ENCODE assay signal across 11 cellular contexts in genomic region chr6:43428874-43429273, GRCh38. TPM values are rescaled to one million over a fixed set of nuclear protein-coding genes. Genes with fewer than 3 reads are reported as not detected.
DNase-seq lines count a peak whose midpoint lies in the region; ATAC-seq, FAIRE-seq and TF ChIP-seq lines count a peak whose summit lies in the region.
"Had no signal": no experiment of that assay in that cellular context is flagged by ENCODE, and none has a peak within 500 bp of the region (broad histone marks: within the 10 kb centered on the region; RNA-seq: fewer than 3 reads in every experiment).

No MANE protein-coding gene starts in this region.

- CTCF ChIA-PET in HepG2 (lab: Yijun Ruan, JAX; ENCODE audit: low intra/inter-chr PET ratio, low total read pairs): no interaction called here

- no peak for DNase-seq in HepG2 (ENCODE audit: low spot score)
- DNase-seq in right lobe of liver: no peak
- DNase-seq in astrocyte of the cerebellum (ENCODE audit: low read depth): no peak
- no peak for DNase-seq in kidney epithelial cell (ENCODE audit: low read depth)
- DNase-seq in vagina (ENCODE audit: extremely low spot score in 2 of 2): no peak
- DNase-seq in HuH-7.5 (ENCODE audit: low spot score): no peak
- no peak for DNase-seq in DMS53 (lab: John Stamatoyannopoulos, UW)
- DNase-seq: Peyer's patch; stimulated activated CD4-positive, alpha-beta T cell treated with anti-CD3 and anti-CD28 coated beads, Interleukin-2, amount 100 ng/mL, for 48 hours had no signal

- peak overlapping the region; percentile 93 for H3K4me2 ChIP-seq in HepG2 (ENCODE audit: low read depth, low read length)

- H3K4me3 ChIP-seq in HepG2 (replicated peaks in 1 of 3; ENCODE audit: insufficient read depth in 1 of 3, low read depth in 2 of 3, low read length in 3 of 3) (peak overlapping the region; percentile 84 to 93 (median 91); a peak in 5 of 6 replicates), right lobe of liver (no peak overlapping the region), astrocyte of the cerebellum (ENCODE audit: low read depth, low read length) (peak overlapping the region; percentile 77), kidney epithelial cell (ENCODE audit: low read depth, low read length) (peak overlapping the region; percentile 85), vagina (peak overlapping the region; percentile 55 to 82)

- no TSS peak for BruUV-seq in HepG2 (replicated peaks; lab: Mats Ljungman, UMichigan)

- H3K9ac ChIP-seq in HepG2 (ENCODE audit: insufficient read depth, low read depth, low read length): peak overlapping the region; percentile 86

- no peak for FAIRE-seq in HepG2 (lab: Jason Lieb, UNC)
- FAIRE-seq: H54 had no signal

- no peak overlapping the region for H3K27ac ChIP-seq in HepG2 (ENCODE audit: extremely low read length, insufficient read depth, low read length)
- no peak overlapping the region for H3K27ac ChIP-seq in right lobe of liver
- H3K27ac ChIP-seq in vagina: peak overlapping the region; percentile 82

- no peak for TF ChIP-seq POLR2A in HepG2 (IDR thresholded peaks at IDR 0.05; ENCODE audit: insufficient read depth in 1 of 2, low read depth in 2 of 2, low read length in 2 of 2)
- no peak for TF ChIP-seq POLR2A in right lobe of liver (IDR thresholded peaks at IDR 0.05)
- no peak for TF ChIP-seq POLR2A in vagina (IDR thresholded peaks at IDR 0.05)

- TF ChIP-seq RAD21 in HepG2 (CRISPR knock-in tag; IDR thresholded peaks at IDR 0.05): no peak

- POLR2A ChIA-PET in HepG2 (lab: Yijun Ruan, JAX): interaction anchor here (1.9 kb wide), 1 partner anchor 68 kb away, joined by 9 read pairs; no protein-coding TSS in a partner anchor

- in situ Hi-C loops in HepG2 (cut with HindIII; ENCODE audit: extremely low pct_ligation_motif_present, low pct_unique_long_range_greater_than_20kb) (no loop called here), astrocyte of the cerebellum (cut with HindIII; ENCODE audit: low sequenced_read_pairs) (no loop called here)

- peaks cover 0 to 11% of the 10 kb centered on the region in 2 experiments; a peak in 2 of 5 replicates for H3K36me3 ChIP-seq in HepG2 (replicated peaks in 1 of 2; ENCODE audit: control insufficient read depth in 1 of 2, insufficient read depth in 2 of 2, low read length in 2 of 2)
- no peaks in the 10 kb centered on the region for H3K36me3 ChIP-seq in right lobe of liver
- H3K36me3 ChIP-seq in kidney epithelial cell (ENCODE audit: control insufficient read depth, insufficient read depth, low read length): no peaks in the 10 kb centered on the region
- no peaks in the 10 kb centered on the region for H3K36me3 ChIP-seq in vagina

- intact Hi-C loops in HepG2 (cut with micrococcal nuclease; ENCODE audit: unreplicated experiment) (loop anchor here (10.0 kb wide), 1 partner anchor 164 kb away; no protein-coding TSS in a partner anchor), right lobe of liver (cut with DNase I) (no loop called here), vagina (cut with DNase I) (no loop called here)

- H3K9me3 ChIP-seq in HepG2 (ENCODE audit: low read length): no peaks in the 10 kb centered on the region
- H3K9me3 ChIP-seq in right lobe of liver: no peaks in the 10 kb centered on the region
- no peaks in the 10 kb centered on the region for H3K9me3 ChIP-seq in vagina
- H3K9me3 ChIP-seq: Peyer's patch had no signal

- 90% methylated on average over 3 of the region's 3 CpGs for WGBS in HepG2 (ENCODE audit: low lambda C conversion rate)
- 93% methylated on average over 1 of the region's 3 CpGs for WGBS in right lobe of liver (ENCODE audit: insufficient coverage, low coverage, low lambda C conversion rate, missing lambda C conversion rate)

- ATAC-seq in HepG2: no peak
- ATAC-seq in right lobe of liver: no peak
- no peak for ATAC-seq in GM19328 (IDR thresholded peaks at IDR 0.05; ENCODE audit: unreplicated experiment)

- H3K4me1 ChIP-seq in HepG2 (ENCODE audit: insufficient read depth, low read length) (peaks cover 34% of the 10 kb centered on the region), right lobe of liver (peaks cover 0 to 18% (median 5%) of the 10 kb centered on the region in 4 donors), vagina (peaks cover 24% of the 10 kb centered on the region)

- H3K79me2 ChIP-seq in HepG2 (ENCODE audit: insufficient read depth, low read length): peaks cover 14% of the 10 kb centered on the region

- TF ChIP-seq CTCF in HepG2 (CRISPR knock-in tag; IDR thresholded peaks at IDR 0.05) (no peak), right lobe of liver (IDR thresholded peaks at IDR 0.05) (no peak), astrocyte of the cerebellum (IDR thresholded peaks at IDR 0.05; ENCODE audit: low read depth, low read length, missing control alignments) (no peak), kidney epithelial cell (IDR thresholded peaks at IDR 0.05; ENCODE audit: insufficient read depth, low read length, poor library complexity, severe bottlenecking) (no peak), vagina (IDR thresholded peaks at IDR 0.05) (no peak)

- no peak overlapping the region for H2AFZ ChIP-seq in HepG2 (ENCODE audit: low read length)

- no peaks in the 10 kb centered on the region; a peak in 1 of 5 replicates for H3K27me3 ChIP-seq in HepG2 (ENCODE audit: control insufficient read depth in 1 of 2, insufficient read depth in 2 of 2, low read length in 2 of 2)
- no peaks in the 10 kb centered on the region for H3K27me3 ChIP-seq in right lobe of liver
- no peaks in the 10 kb centered on the region for H3K27me3 ChIP-seq in kidney epithelial cell (ENCODE audit: control insufficient read depth, insufficient read depth, low read length)
- no peaks in the 10 kb centered on the region for H3K27me3 ChIP-seq in vagina
- H3K27me3 ChIP-seq: Peyer's patch had no signal

- H4K20me1 ChIP-seq in HepG2 (ENCODE audit: insufficient read depth, low read length): no peaks in the 10 kb centered on the region

- TF ChIP-seq EP300 in HepG2 (IDR thresholded peaks at IDR 0.05; ENCODE audit: low read depth in 2 of 2, low read length in 2 of 2) (no peak), HepG2 (CRISPR knock-in tag; IDR thresholded peaks at IDR 0.05; ENCODE audit: borderline replicate concordance) (no peak)

RNA-seq across cellular contexts. Expression of gene ABCC10, which starts 1.5 kb away (rescaled TPM):
- 11.2 and 24.3 TPM in 2 replicates for total RNA-seq in HepG2 (2016; rRNA removed; fragmentation: Illumina TruSeq; extraction: Trizol)
- 3.0 and 3.3 TPM in 2 replicates for total RNA-seq in HepG2 (2016; cell fraction: cytosol; rRNA removed; fragmentation: Illumina TruSeq; extraction: Trizol; ENCODE audit: low read depth)
- 8.8 and 26.6 TPM in 2 replicates for total RNA-seq in HepG2 (2016; cell fraction: insoluble cytoplasmic fraction; rRNA removed; fragmentation: Illumina TruSeq; extraction: Trizol)
- 6.5 and 8.3 TPM in 2 replicates for total RNA-seq in HepG2 (2016; cell fraction: membrane; rRNA removed; fragmentation: Illumina TruSeq; extraction: Trizol)
- total RNA-seq in HepG2 (2016; cell fraction: nucleus; rRNA removed; fragmentation: Illumina TruSeq; extraction: Trizol): 31.0 and 40.1 TPM in 2 replicates
- 16.0 and 24.1 TPM in 2 replicates for polyA plus RNA-seq in HepG2 (2011; rRNA removed)
- polyA plus RNA-seq in HepG2 (2011; cell fraction: cytosol; rRNA removed): 11.8 and 12.5 TPM in 2 replicates
- 91.9 and 94.6 TPM in 2 replicates for polyA plus RNA-seq in HepG2 (2011; cell fraction: nucleus; rRNA removed)
- polyA plus RNA-seq in HepG2 (2012): 11.7 and 19.9 TPM in 2 replicates
- 3.1 and 3.3 TPM in 2 replicates for polyA plus RNA-seq in HepG2 (2016; cell fraction: cytosol; fragmentation: Illumina TruSeq; extraction: Trizol; ENCODE audit: low read depth)
- polyA plus RNA-seq in HepG2 (2016; cell fraction: insoluble cytoplasmic fraction; fragmentation: Illumina TruSeq; extraction: Trizol; ENCODE audit: low read depth): 5.9 and 7.7 TPM in 2 replicates
- 3.2 and 4.6 TPM in 2 replicates for polyA plus RNA-seq in HepG2 (2016; cell fraction: membrane; fragmentation: Illumina TruSeq; extraction: Trizol; ENCODE audit: low read depth)
- polyA plus RNA-seq in HepG2 (2016; cell fraction: nucleus; fragmentation: Illumina TruSeq; extraction: Trizol; ENCODE audit: insufficient read depth, low read depth): 59.5 and 67.0 TPM in 2 replicates
- polyA minus RNA-seq in HepG2 (2011; rRNA and poly(A)+ RNA removed; ENCODE audit: low replicate concordance): 17.7 and 40.9 TPM in 2 replicates
- 14.1 and 14.5 TPM in 2 replicates for polyA minus RNA-seq in HepG2 (2011; cell fraction: cytosol; rRNA and poly(A)+ RNA removed)
- 36.8 and 38.7 TPM in 2 replicates for polyA minus RNA-seq in HepG2 (2011; cell fraction: nucleus; rRNA and poly(A)+ RNA removed)
- total RNA-seq in right lobe of liver: 10 to 100 TPM in 1 of 6 experiments, 1 to 10 TPM in 5; 5.8 to 10.7 (median 7.5) TPM
- total RNA-seq in kidney epithelial cell: 24.9 and 26.9 TPM in 2 replicates
- 22.8 TPM for total RNA-seq in vagina

RNA-seq across cellular contexts. Expression of gene DLK2, which starts 26.5 kb away (rescaled TPM):
- total RNA-seq in HepG2 (2016; rRNA removed; fragmentation: Illumina TruSeq; extraction: Trizol) (0.74 and 1.2 TPM in 2 replicates), right lobe of liver (under 1 TPM in 1 of 6 experiments, not detected in 5; 0.13 TPM), kidney epithelial cell (not detected in 2 replicates), vagina (3.9 TPM)
- total RNA-seq in HepG2 (2016; cell fraction: cytosol; rRNA removed; fragmentation: Illumina TruSeq; extraction: Trizol; ENCODE audit: low read depth): 0.62 and 0.81 TPM in 2 replicates
- 1.1 and 1.4 TPM in 2 replicates for total RNA-seq in HepG2 (2016; cell fraction: insoluble cytoplasmic fraction; rRNA removed; fragmentation: Illumina TruSeq; extraction: Trizol)
- total RNA-seq in HepG2 (2016; cell fraction: membrane; rRNA removed; fragmentation: Illumina TruSeq; extraction: Trizol): 0.71 and 1.7 TPM in 2 replicates
- 0.81 TPM in 2 replicates for total RNA-seq in HepG2 (2016; cell fraction: nucleus; rRNA removed; fragmentation: Illumina TruSeq; extraction: Trizol)
- 3.8 and 5.9 TPM in 2 replicates for polyA plus RNA-seq in HepG2 (2011; rRNA removed)
- 5.4 and 6.3 TPM in 2 replicates for polyA plus RNA-seq in HepG2 (2011; cell fraction: cytosol; rRNA removed)
- 5.7 and 8.0 TPM in 2 replicates for polyA plus RNA-seq in HepG2 (2011; cell fraction: nucleus; rRNA removed)
- polyA plus RNA-seq in HepG2 (2012): 3.9 and 4.0 TPM in 2 replicates
- polyA plus RNA-seq in HepG2 (2016; cell fraction: cytosol; fragmentation: Illumina TruSeq; extraction: Trizol; ENCODE audit: low read depth): 1.2 TPM in 2 replicates
- 0.61 and 0.65 TPM in 2 replicates for polyA plus RNA-seq in HepG2 (2016; cell fraction: insoluble cytoplasmic fraction; fragmentation: Illumina TruSeq; extraction: Trizol; ENCODE audit: low read depth)
- 1.1 and 2.0 TPM in 2 replicates for polyA plus RNA-seq in HepG2 (2016; cell fraction: membrane; fragmentation: Illumina TruSeq; extraction: Trizol; ENCODE audit: low read depth)
- polyA plus RNA-seq in HepG2 (2016; cell fraction: nucleus; fragmentation: Illumina TruSeq; extraction: Trizol; ENCODE audit: insufficient read depth, low read depth): 1.5 and 2.0 TPM in 2 replicates
- polyA minus RNA-seq in HepG2 (2011; rRNA and poly(A)+ RNA removed; ENCODE audit: low replicate concordance): 2.9 and 10.0 TPM in 2 replicates
- 2.9 and 3.3 TPM in 2 replicates for polyA minus RNA-seq in HepG2 (2011; cell fraction: cytosol; rRNA and poly(A)+ RNA removed)
- polyA minus RNA-seq in HepG2 (2011; cell fraction: nucleus; rRNA and poly(A)+ RNA removed): 1.7 TPM in 2 replicates
- total RNA-seq: Peyer's patch had no signal

RNA-seq across cellular contexts. Expression of gene TJAP1, which starts 48.5 kb away (rescaled TPM):
- total RNA-seq in HepG2 (2016; rRNA removed; fragmentation: Illumina TruSeq; extraction: Trizol): 10.2 and 15.7 TPM in 2 replicates
- total RNA-seq in HepG2 (2016; cell fraction: cytosol; rRNA removed; fragmentation: Illumina TruSeq; extraction: Trizol; ENCODE audit: low read depth): 6.4 and 7.2 TPM in 2 replicates
- 12.5 and 16.8 TPM in 2 replicates for total RNA-seq in HepG2 (2016; cell fraction: insoluble cytoplasmic fraction; rRNA removed; fragmentation: Illumina TruSeq; extraction: Trizol)
- total RNA-seq in HepG2 (2016; cell fraction: membrane; rRNA removed; fragmentation: Illumina TruSeq; extraction: Trizol): 7.9 and 8.5 TPM in 2 replicates
- total RNA-seq in HepG2 (2016; cell fraction: nucleus; rRNA removed; fragmentation: Illumina TruSeq; extraction: Trizol): 22.6 and 23.5 TPM in 2 replicates
- 41.6 and 48.3 TPM in 2 replicates for polyA plus RNA-seq in HepG2 (2011; rRNA removed)
- 19.2 and 22.0 TPM in 2 replicates for polyA plus RNA-seq in HepG2 (2011; cell fraction: cytosol; rRNA removed)
- polyA plus RNA-seq in HepG2 (2011; cell fraction: nucleus; rRNA removed): 220 TPM in 2 replicates
- 27.3 and 28.6 TPM in 2 replicates for polyA plus RNA-seq in HepG2 (2012)
- polyA plus RNA-seq in HepG2 (2016; cell fraction: cytosol; fragmentation: Illumina TruSeq; extraction: Trizol; ENCODE audit: low read depth): 2.1 and 2.3 TPM in 2 replicates
- 13.6 and 18.5 TPM in 2 replicates for polyA plus RNA-seq in HepG2 (2016; cell fraction: insoluble cytoplasmic fraction; fragmentation: Illumina TruSeq; extraction: Trizol; ENCODE audit: low read depth)
- polyA plus RNA-seq in HepG2 (2016; cell fraction: membrane; fragmentation: Illumina TruSeq; extraction: Trizol; ENCODE audit: low read depth): 6.4 and 6.8 TPM in 2 replicates
- polyA plus RNA-seq in HepG2 (2016; cell fraction: nucleus; fragmentation: Illumina TruSeq; extraction: Trizol; ENCODE audit: insufficient read depth, low read depth): 89.6 and 90.5 TPM in 2 replicates
- polyA minus RNA-seq in HepG2 (2011; rRNA and poly(A)+ RNA removed; ENCODE audit: low replicate concordance): 17.3 and 27.1 TPM in 2 replicates
- polyA minus RNA-seq in HepG2 (2011; cell fraction: cytosol; rRNA and poly(A)+ RNA removed): 9.3 and 9.7 TPM in 2 replicates
- 38.8 and 46.0 TPM in 2 replicates for polyA minus RNA-seq in HepG2 (2011; cell fraction: nucleus; rRNA and poly(A)+ RNA removed)
- total RNA-seq in right lobe of liver: 10 to 100 TPM in 5 of 6 experiments, 1 to 10 TPM in 1; 9.2 to 16.0 (median 12.9) TPM
- total RNA-seq in kidney epithelial cell: 31.7 and 42.7 TPM in 2 replicates
- total RNA-seq in vagina: 27.5 TPM

RNA-seq across cellular contexts. Expression of gene ZNF318, which starts 59.4 kb away (rescaled TPM):
- total RNA-seq in HepG2 (2016; rRNA removed; fragmentation: Illumina TruSeq; extraction: Trizol) (13.0 and 19.4 TPM in 2 replicates), right lobe of liver (10 to 100 TPM in 2 of 6 experiments, 1 to 10 TPM in 4; 8.8 to 13.3 (median 9.1) TPM), kidney epithelial cell (11.2 and 12.3 TPM in 2 replicates), vagina (17.2 TPM)
- 1.6 TPM in 2 replicates for total RNA-seq in HepG2 (2016; cell fraction: cytosol; rRNA removed; fragmentation: Illumina TruSeq; extraction: Trizol; ENCODE audit: low read depth)
- total RNA-seq in HepG2 (2016; cell fraction: insoluble cytoplasmic fraction; rRNA removed; fragmentation: Illumina TruSeq; extraction: Trizol): 11.9 and 17.8 TPM in 2 replicates
- 5.6 and 6.6 TPM in 2 replicates for total RNA-seq in HepG2 (2016; cell fraction: membrane; rRNA removed; fragmentation: Illumina TruSeq; extraction: Trizol)
- total RNA-seq in HepG2 (2016; cell fraction: nucleus; rRNA removed; fragmentation: Illumina TruSeq; extraction: Trizol): 16.1 and 16.5 TPM in 2 replicates
- 14.5 and 15.1 TPM in 2 replicates for polyA plus RNA-seq in HepG2 (2011; rRNA removed)
- polyA plus RNA-seq in HepG2 (2011; cell fraction: cytosol; rRNA removed): 9.0 and 11.7 TPM in 2 replicates
- polyA plus RNA-seq in HepG2 (2011; cell fraction: nucleus; rRNA removed): 23.4 and 27.7 TPM in 2 replicates
- 14.6 and 16.4 TPM in 2 replicates for polyA plus RNA-seq in HepG2 (2012)
- polyA plus RNA-seq in HepG2 (2016; cell fraction: cytosol; fragmentation: Illumina TruSeq; extraction: Trizol; ENCODE audit: low read depth): 0.93 and 1.1 TPM in 2 replicates
- polyA plus RNA-seq in HepG2 (2016; cell fraction: insoluble cytoplasmic fraction; fragmentation: Illumina TruSeq; extraction: Trizol; ENCODE audit: low read depth): 13.7 and 15.1 TPM in 2 replicates
- 1.8 and 2.1 TPM in 2 replicates for polyA plus RNA-seq in HepG2 (2016; cell fraction: membrane; fragmentation: Illumina TruSeq; extraction: Trizol; ENCODE audit: low read depth)
- 26.2 and 27.0 TPM in 2 replicates for polyA plus RNA-seq in HepG2 (2016; cell fraction: nucleus; fragmentation: Illumina TruSeq; extraction: Trizol; ENCODE audit: insufficient read depth, low read depth)
- polyA minus RNA-seq in HepG2 (2011; rRNA and poly(A)+ RNA removed; ENCODE audit: low replicate concordance): 38.1 and 51.2 TPM in 2 replicates
- 19.6 and 24.3 TPM in 2 replicates for polyA minus RNA-seq in HepG2 (2011; cell fraction: cytosol; rRNA and poly(A)+ RNA removed)
- 20.5 and 30.1 TPM in 2 replicates for polyA minus RNA-seq in HepG2 (2011; cell fraction: nucleus; rRNA and poly(A)+ RNA removed)

Comparison
In these comparisons a context has a peak if more than half of its experiments do, and no peak if none do; other contexts are left out.
1. H3K4me3 ChIP-seq: peak in HepG2 (3 of 3), astrocyte of the cerebellum (single experiment), kidney epithelial cell (single experiment) and vagina (2 of 2); none in right lobe of liver (0 of 3).